ENCODE assay signal across 8 cellular contexts in genomic region chr15:68930268-68931022, GRCh38. TPM values are rescaled to one million over a fixed set of nuclear protein-coding genes. Genes with fewer than 3 reads are reported as not detected.
DNase-seq lines count a peak whose midpoint lies in the region; ATAC-seq, FAIRE-seq and TF ChIP-seq lines count a peak whose summit lies in the region.

Gene SPESP1 (plus strand): TSS chr15:68930525. CDS start chr15:68930654, 129 bp downstream.

- CTCF ChIA-PET in Caco-2 (lab: Charles Lee) = no interaction called here

- H3K36me3 ChIP-seq in small intestine (ENCODE audit: control insufficient read depth in 2 of 2, insufficient read depth in 2 of 2, low read length in 2 of 2) (no peaks in the 10 kb centered on the region), Caco-2 (ENCODE audit: control insufficient read depth, insufficient read depth, low read length) (no peaks in the 10 kb centered on the region)

- intact Hi-C loops in Right ventricle myocardium inferior (cut with DNase I) = no loop called here
- intact Hi-C loops in Caco-2 (cut with micrococcal nuclease; ENCODE audit: unreplicated experiment) = no loop called here

- WGBS in small intestine, 3 donors = 60 to 76% (median 67%) methylated on average over 57 to 72 of the region's 72 CpGs

- FAIRE-seq in small intestine (lab: Jason Lieb, UNC) = no peak

- TF ChIP-seq CTCF in Caco-2 (IDR thresholded peaks at IDR 0.05; ENCODE audit: insufficient read depth in 1 of 2, low read depth in 1 of 2, low read length in 1 of 2, severe bottlenecking in 1 of 2, unreplicated experiment in 1 of 2) = no peak

- DNase-seq in LHCN-M2 (ENCODE audit: low read depth) = peak; percentile 69
- DNase-seq in activated gamma-delta T cell treated with Interleukin-2 at 50 U/mL for 16 hours = peak; percentile 41
- DNase-seq in Right ventricle myocardium inferior (ENCODE audit: missing footprints) = peak; percentile 72
- DNase-seq in small intestine = peak; percentile 11
- DNase-seq in GOT3 (lab: John Stamatoyannopoulos, UW) = no peak
- no peak for DNase-seq in Caco-2
- no peak for DNase-seq in NCI-H2081 (lab: John Stamatoyannopoulos, UW)

- BruUV-seq in Caco-2 (replicated peaks; lab: Mats Ljungman, UMichigan) = no TSS peak

- H3K4me3 ChIP-seq in small intestine (ENCODE audit: low read depth in 1 of 2, low read length in 2 of 2) (peak within 1 kb of the TSS in 1 of 2 donors; percentile 28), Caco-2 (ENCODE audit: low read depth, low read length) (no peak within 1 kb of the TSS)

- POLR2A ChIA-PET in Caco-2 (lab: Charles Lee) = no interaction called here

- H3K27ac ChIP-seq in small intestine (ENCODE audit: low read depth in 1 of 2, low read length in 1 of 2) = no peak within 1 kb of the TSS

- no peaks in the 10 kb centered on the region for H3K4me1 Mint-ChIP-seq in Caco-2 (ENCODE audit: low read depth, unreplicated experiment)

- H3K9me3 Mint-ChIP-seq in Caco-2 (ENCODE audit: unreplicated experiment) = no peaks in the 10 kb centered on the region

- no peaks in the 10 kb centered on the region for H3K9me3 ChIP-seq in small intestine (ENCODE audit: control insufficient read depth, low read depth)
- H3K9me3 ChIP-seq in Caco-2 = no peaks in the 10 kb centered on the region

- H3K27me3 ChIP-seq in small intestine (ENCODE audit: control insufficient read depth in 2 of 2, insufficient read depth in 2 of 2, low read length in 2 of 2) (peaks cover under 1 to 2% of the 10 kb centered on the region in 2 donors), Caco-2 (replicated peaks; ENCODE audit: control insufficient read depth, insufficient read depth, low read length) (no peaks in the 10 kb centered on the region)

- no peaks in the 10 kb centered on the region for H3K36me3 Mint-ChIP-seq in Caco-2 (ENCODE audit: insufficient read depth, unreplicated experiment)

- H3K4me1 ChIP-seq in small intestine (ENCODE audit: control insufficient read depth in 2 of 2, insufficient read depth in 1 of 2, low read depth in 1 of 2, low read length in 1 of 2) (no peaks in the 10 kb centered on the region), Caco-2 (no peaks in the 10 kb centered on the region)

- peak; percentile 98 for ATAC-seq in Right ventricle myocardium inferior
- no peak for ATAC-seq in HG03342 (IDR thresholded peaks at IDR 0.05; ENCODE audit: unreplicated experiment)

- H3K27me3 Mint-ChIP-seq in Caco-2 (ENCODE audit: insufficient read depth, unreplicated experiment) = peaks cover 2% of the 10 kb centered on the region

- H3K27ac Mint-ChIP-seq in Caco-2 (ENCODE audit: unreplicated experiment) = no peak within 1 kb of the TSS

- H3K4me3 Mint-ChIP-seq in Caco-2 (ENCODE audit: unreplicated experiment) = no peak within 1 kb of the TSS

RNA-seq across cellular contexts. Expression of gene SPESP1, which starts in this region (rescaled TPM):
- 7.9 TPM in 2 replicates for total RNA-seq in LHCN-M2 (2014; rRNA removed)
- polyA plus RNA-seq in LHCN-M2 (2012) = 3.4 TPM
- 4.0 TPM for total RNA-seq in Right ventricle myocardium inferior
- polyA plus RNA-seq in small intestine = 1 to 10 TPM in 2 of 3 donors, not detected in 1; 1.6 to 1.7 TPM
- not detected in 2 replicates for total RNA-seq in Caco-2 (2022)

Comparison
In these comparisons a context has a peak if more than half of its experiments do, and no peak if none do; other contexts are left out.
1. DNase-seq: peak in LHCN-M2 (single experiment), activated gamma-delta T cell treated with Interleukin-2 at 50 U/mL for 16 hours (single experiment), Right ventricle myocardium inferior (single experiment) and small intestine (single experiment); none in GOT3 (single experiment), Caco-2 (0 of 2) and NCI-H2081 (0 of 2).